In genomic region chr16:56603589-56603988, GRCh38 we compare ENCODE assay signal across 9 cellular contexts.
DNase-seq lines count a peak whose midpoint lies in the region; ATAC-seq and TF ChIP-seq lines count a peak whose summit lies in the region.
"Had no signal": no experiment of that assay in that cellular context is flagged by ENCODE, and none has a peak within 500 bp of the region (broad histone marks: within the 10 kb centered on the region; RNA-seq: fewer than 3 reads in every experiment).

No MANE protein-coding gene starts in this region.

- no peak for ATAC-seq in HG02852 (IDR thresholded peaks at IDR 0.05; ENCODE audit: unreplicated experiment)
- no peak for ATAC-seq in HG02610 (IDR thresholded peaks at IDR 0.05; ENCODE audit: unreplicated experiment)

- DNase-seq in NCI-H2029 (lab: John Stamatoyannopoulos, UW) (peak; percentile 10), NCI-H2029 treated with DMSO at 0.1 percent for 48 hours (lab: John Stamatoyannopoulos, UW) (no peak), KBM-7 (peak; percentile 61), astrocyte of the cerebellum (ENCODE audit: low read depth) (no peak), kidney glomerular epithelial cell (lab: John Stamatoyannopoulos, UW) (peak; percentile 26)
- no peak for DNase-seq in activated CD8-positive, alpha-beta memory T cell treated with anti-CD3 and anti-CD28 coated beads for 24 hours

- in situ Hi-C loops in KBM-7 (cut with MboI; ENCODE audit: low pct_unique_long_range_greater_than_20kb, low sequenced_read_pairs) (no loop called here), astrocyte of the cerebellum (cut with HindIII; ENCODE audit: low sequenced_read_pairs) (no loop called here)

- H3K4me3 ChIP-seq in astrocyte of the cerebellum (ENCODE audit: low read depth, low read length), result no peak overlapping the region
- H3K4me3 ChIP-seq: BLaER1 treated with 17β-estradiol and CSF1 and Interleukin-3, amounts not matched to agents 10 nM and 100 nM had no signal

- peak; percentile 48 for TF ChIP-seq CTCF in astrocyte of the cerebellum (IDR thresholded peaks at IDR 0.05; ENCODE audit: low read depth, low read length, missing control alignments)

Comparison
In these comparisons a context has a peak if more than half of its experiments do, and no peak if none do; other contexts are left out.
1. DNase-seq: peak in NCI-H2029 (single experiment), KBM-7 (single experiment) and kidney glomerular epithelial cell (single experiment); none in NCI-H2029 treated with DMSO at 0.1 percent for 48 hours (single experiment), astrocyte of the cerebellum (single experiment) and activated CD8-positive, alpha-beta memory T cell treated with anti-CD3 and anti-CD28 coated beads for 24 hours (single experiment).